1 cellular context compared by ENCODE assay signal in genomic region chr13:28655566-28655965, GRCh38.
A peak's percentile ranks its signal among the peaks of the same experiment; 100 is the strongest.
TF ChIP-seq lines count a peak whose summit lies in the region.

No MANE protein-coding gene starts in this region.

TF ChIP-seq in IMR-90, 13 proteins besides CTCF, POLR2A, EP300 and RAD21 (continued from another document):
- TF ChIP-seq USF2 (IDR thresholded peaks at IDR 0.05; ENCODE audit: low read depth, low read length) (no peak), FOS (IDR thresholded peaks at IDR 0.05; ENCODE audit: low read depth, low read length) (0 out of 2 replicates have a peak, but pooled peaks have one; percentile 31), CEBPB (IDR thresholded peaks at IDR 0.05; ENCODE audit: low read depth, low read length) (peak; percentile 69), CHD1 (IDR thresholded peaks at IDR 0.05; ENCODE audit: low read depth, low read length) (no peak)
TF ChIP-seq in IMR-90: peak in this region for 2.
